32 cellular contexts compared by ENCODE assay signal in the genomic region with DNA sequence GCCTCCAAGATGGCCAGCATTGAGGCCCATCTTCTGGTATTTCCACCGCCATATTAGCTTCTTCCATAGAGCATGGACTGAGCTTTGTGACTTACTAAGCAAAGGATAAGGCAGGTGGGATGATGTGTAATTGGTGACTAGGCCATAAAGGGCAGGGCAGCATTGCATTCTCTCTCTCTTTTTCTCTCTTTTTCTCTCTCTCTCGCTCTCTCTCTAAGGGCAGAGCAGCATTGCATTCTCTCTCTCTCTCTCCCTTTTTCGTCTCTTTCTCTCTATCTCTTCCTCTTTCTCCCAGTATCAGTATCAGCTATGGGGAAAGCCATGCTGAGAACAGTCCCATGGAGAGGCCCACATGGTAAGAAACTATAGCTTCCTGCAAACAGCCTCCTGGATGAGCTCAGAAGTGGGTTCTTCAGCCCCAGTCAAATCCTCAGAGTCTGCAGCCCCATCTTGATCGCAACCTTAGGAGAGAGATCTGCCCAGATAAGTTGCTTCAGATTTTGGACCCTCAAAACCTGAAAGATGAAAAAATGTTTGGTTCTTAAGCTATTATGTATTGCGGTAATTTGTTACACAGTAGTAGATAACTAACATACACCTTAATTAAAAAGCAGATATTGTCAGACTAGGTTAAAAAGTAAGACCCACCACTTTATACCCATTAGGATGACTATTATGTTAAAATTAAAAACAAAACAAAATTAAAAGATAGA. TPM values are rescaled to one million over a fixed set of nuclear protein-coding genes. Genes with fewer than 3 reads are reported as not detected.
"Had no signal": no experiment of that assay in that cellular context is flagged by ENCODE, and none has a peak within 500 bp of the region (broad histone marks: within the 10 kb centered on the region; RNA-seq: fewer than 3 reads in every experiment).

No MANE protein-coding gene starts in this region.

- H3K9ac ChIP-seq: neural progenitor cell, parathyroid adenoma had no signal

- H3K27me3 ChIP-seq: neural progenitor cell, ovary, right lobe of liver, sigmoid colon, stomach, thyroid gland, tibial nerve, upper lobe of right lung, uterus had no signal

- H3K4me1 Mint-ChIP-seq: naive thymus-derived CD4-positive, alpha-beta T cell; natural killer cell; stimulated activated memory B cell treated with anti-CD40 and anti-IgM and Interleukin-4, amounts not matched to agents 10 μg/mL and 1 μg/mL and 100 μg/mL, for 72 hours had no signal

- ATAC-seq: naive thymus-derived CD4-positive, alpha-beta T cell; natural killer cell; psoas muscle; right cardiac atrium; right lobe of liver; stimulated activated memory B cell treated with anti-CD40 and anti-IgM and Interleukin-4, amounts not matched to agents 10 μg/mL and 1 μg/mL and 100 μg/mL, for 72 hours; upper lobe of right lung had no signal

- H3K36me3 ChIP-seq: ovary, right lobe of liver, sigmoid colon, stomach, thoracic aorta, thyroid gland, tibial nerve, upper lobe of right lung, uterus had no signal

- H3K4me3 Mint-ChIP-seq: naive thymus-derived CD4-positive, alpha-beta T cell; natural killer cell; nephron; neural progenitor cell; stimulated activated memory B cell treated with anti-CD40 and anti-IgM and Interleukin-4, amounts not matched to agents 10 μg/mL and 1 μg/mL and 100 μg/mL, for 72 hours; stimulated activated naive CD8-positive, alpha-beta T cell treated with anti-CD3 and anti-CD28 coated beads, Interleukin-15, Interleukin-2, amounts not matched to agents 100 ng/mL and 50 ng/mL, for 24 hours; type B pancreatic cell had no signal

- H3K27ac Mint-ChIP-seq: naive thymus-derived CD4-positive, alpha-beta T cell; natural killer cell; nephron; neural progenitor cell; progenitor cell of endocrine pancreas; stimulated activated memory B cell treated with anti-CD40 and anti-IgM and Interleukin-4, amounts not matched to agents 10 μg/mL and 1 μg/mL and 100 μg/mL, for 72 hours; stimulated activated naive CD8-positive, alpha-beta T cell treated with anti-CD3 and anti-CD28 coated beads, Interleukin-15, Interleukin-2, amounts not matched to agents 100 ng/mL and 50 ng/mL, for 24 hours; type B pancreatic cell had no signal

- H3K27ac ChIP-seq: neural progenitor cell, ovary, parathyroid adenoma, psoas muscle, right lobe of liver, sigmoid colon, stomach, thoracic aorta, thyroid gland, tibial nerve, upper lobe of right lung, uterus had no signal

- H3K79me2 ChIP-seq: parathyroid adenoma had no signal

- H3K4me2 ChIP-seq: neural progenitor cell had no signal

- H3K36me3 Mint-ChIP-seq: natural killer cell; stimulated activated memory B cell treated with anti-CD40 and anti-IgM and Interleukin-4, amounts not matched to agents 10 μg/mL and 1 μg/mL and 100 μg/mL, for 72 hours; type B pancreatic cell had no signal

- H3K27me3 Mint-ChIP-seq: progenitor cell of endocrine pancreas; stimulated activated naive CD8-positive, alpha-beta T cell treated with anti-CD3 and anti-CD28 coated beads, Interleukin-15, Interleukin-2, amounts not matched to agents 100 ng/mL and 50 ng/mL, for 24 hours; type B pancreatic cell had no signal

- H3K9me3 ChIP-seq: right lobe of liver, thyroid gland, upper lobe of right lung, uterus had no signal

- H2AFZ ChIP-seq: neural progenitor cell, parathyroid adenoma had no signal

- DNase-seq: naive thymus-derived CD4-positive, alpha-beta T cell; natural killer cell; occipital lobe; ovary; posterior cingulate gyrus; psoas muscle; right cardiac atrium; right lobe of liver; sigmoid colon; small intestine; stimulated activated CD4-positive, alpha-beta T cell treated with anti-CD3 and anti-CD28 coated beads, Interleukin-15, amount 100 ng/mL, for 24 hours; stimulated activated CD4-positive, alpha-beta T cell treated with anti-CD3 and anti-CD28 coated beads, Interleukin-2, amount 100 ng/mL, for 24 hours; stimulated activated CD4-positive, alpha-beta T cell treated with anti-CD3 and anti-CD28 coated beads, Interleukin-4, amount 100 ng/mL, for 1 hour; stimulated activated CD4-positive, alpha-beta T cell treated with anti-CD3 and anti-CD28 coated beads, Interleukin-4, amount 100 ng/mL, for 4 hours; stimulated activated CD8-positive, alpha-beta memory T cell treated with anti-CD3 and anti-CD28 coated beads, Interleukin-4, amount 100 ng/mL, for 48 hours; stimulated activated naive CD4-positive, alpha-beta T cell; stomach; thyroid gland; upper lobe of right lung; uterus had no signal

- H3K4me1 ChIP-seq: parathyroid adenoma, psoas muscle, right lobe of liver, sigmoid colon, stomach, thyroid gland, tibial nerve, upper lobe of right lung, uterus had no signal

- H3K4me3 ChIP-seq: neural progenitor cell, ovary, psoas muscle, right lobe of liver, sigmoid colon, stomach, thoracic aorta, thyroid gland, tibial nerve, upper lobe of right lung, uterus had no signal

RNA-seq across cellular contexts. Expression of a gene that starts 39.1 kb away (rescaled TPM):
- total RNA-seq: osteoblast, renal cortical epithelial cell, subcutaneous adipose tissue had no signal
- polyA plus RNA-seq: naive thymus-derived CD4-positive, alpha-beta T cell had no signal
